19 cellular contexts compared by ENCODE assay signal in genomic region chr4:24771241-24771640, GRCh38. TPM values are rescaled to one million over a fixed set of nuclear protein-coding genes. Genes with fewer than 3 reads are reported as not detected.
DNase-seq lines count a peak whose midpoint lies in the region; ATAC-seq, FAIRE-seq and TF ChIP-seq lines count a peak whose summit lies in the region.
"Had no signal": no experiment of that assay in that cellular context is flagged by ENCODE, and none has a peak within 500 bp of the region (broad histone marks: within the 10 kb centered on the region; RNA-seq: fewer than 3 reads in every experiment).

No MANE protein-coding gene starts in this region.

- no peak overlapping the region for H2BK120ac ChIP-seq in mesenchymal stem cell (ENCODE audit: low read depth, low read length)

- FAIRE-seq in astrocyte (lab: Jason Lieb, UNC) (no peak), D721Med (lab: Jason Lieb, UNC) (no peak)
- FAIRE-seq: A204.1, K562 had no signal

- H3K4ac ChIP-seq in mesenchymal stem cell (ENCODE audit: low read depth in 1 of 2, low read length in 2 of 2): no peak overlapping the region

- H2AFZ ChIP-seq in astrocyte (ENCODE audit: low read depth, low read length) (no peak overlapping the region), mesenchymal stem cell (ENCODE audit: low read depth, low read length) (no peak overlapping the region)

- H3K9me3 Mint-ChIP-seq in MCF 10A (ENCODE audit: unreplicated experiment): no peaks in the 10 kb centered on the region
- peaks cover 4% of the 10 kb centered on the region for H3K9me3 Mint-ChIP-seq in astrocyte (ENCODE audit: unreplicated experiment)

- H3K4me3 Mint-ChIP-seq in MCF 10A (ENCODE audit: unreplicated experiment) (no peak overlapping the region), astrocyte (ENCODE audit: unreplicated experiment) (no peak overlapping the region)
- H3K4me3 Mint-ChIP-seq: T-cell had no signal

- H3K14ac ChIP-seq in mesenchymal stem cell (ENCODE audit: low read length in 2 of 2): peak overlapping the region in 1 of 2 experiments; percentile 66

- intact Hi-C loops in MCF 10A (cut with micrococcal nuclease) (no loop called here), breast epithelium (cut with DNase I; ENCODE audit: low total_unique reads) (no loop called here)

- H3K27me3 ChIP-seq in breast epithelium: no peaks in the 10 kb centered on the region
- H3K27me3 ChIP-seq in astrocyte (ENCODE audit: insufficient read depth, low read length): no peaks in the 10 kb centered on the region
- H3K27me3 ChIP-seq in mesenchymal stem cell (ENCODE audit: control insufficient read depth in 1 of 2, insufficient read depth in 1 of 2, low read length in 2 of 2): no peaks in the 10 kb centered on the region
- H3K27me3 ChIP-seq: MG63 had no signal

- no peaks in the 10 kb centered on the region for H3K4me1 ChIP-seq in breast epithelium
- H3K4me1 ChIP-seq in astrocyte (ENCODE audit: insufficient read depth, low read length): peaks cover 20% of the 10 kb centered on the region
- peaks cover 6% of the 10 kb centered on the region for H3K4me1 ChIP-seq in mesenchymal stem cell (ENCODE audit: control insufficient read depth, insufficient read depth, low read depth, low read length)

- no peaks in the 10 kb centered on the region for H4K20me1 ChIP-seq in astrocyte (ENCODE audit: insufficient read depth, low read length)

- no peak overlapping the region for H2BK15ac ChIP-seq in mesenchymal stem cell (ENCODE audit: low read depth, poor library complexity, severe bottlenecking)

- CTCF ChIA-PET in MCF 10A (lab: Yijun Ruan, JAX): interaction anchor here (0.6 to 1.2 kb wide), 2 partner anchors 113 to 200 kb away, joined by 3 to 4 read pairs; no protein-coding TSS in a partner anchor

- H3K4me2 ChIP-seq in astrocyte (ENCODE audit: low read length) (no peak overlapping the region), mesenchymal stem cell (ENCODE audit: low read length, poor library complexity, severe bottlenecking) (no peak overlapping the region)

- ATAC-seq in GM18870 (IDR thresholded peaks at IDR 0.05; ENCODE audit: unreplicated experiment): no peak
- ATAC-seq: K562, T-cell had no signal

- 92% methylated on average over 4 of the region's 4 CpGs for WGBS in mesenchymal stem cell

- H3K4me3 ChIP-seq in breast epithelium (no peak overlapping the region), astrocyte (ENCODE audit: insufficient read depth, low read depth, low read length) (no peak overlapping the region), mesenchymal stem cell (ENCODE audit: insufficient read depth in 1 of 2, low read depth in 1 of 2, low read length in 2 of 2) (no peak overlapping the region)
- H3K4me3 ChIP-seq: K562, MG63 had no signal

- H3K79me1 ChIP-seq in mesenchymal stem cell (replicated peaks; ENCODE audit: low read length, poor library complexity, severe bottlenecking): no peaks in the 10 kb centered on the region

- no peak overlapping the region for H4K8ac ChIP-seq in mesenchymal stem cell (ENCODE audit: low read length)

- H3K27ac ChIP-seq in breast epithelium (no peak overlapping the region), astrocyte (ENCODE audit: low read depth, low read length) (peak overlapping the region; percentile 93), mesenchymal stem cell (ENCODE audit: low read length, poor library complexity, severe bottlenecking) (no peak overlapping the region)
- H3K27ac ChIP-seq: C4-2B, HL-60 had no signal

- TF ChIP-seq POLR2A in breast epithelium (IDR thresholded peaks at IDR 0.05): no peak

- DNase-seq in MCF 10A (ENCODE audit: unreplicated experiment) (peak; percentile 47), breast epithelium (ENCODE audit: low spot score in 2 of 2) (no peak), astrocyte (ENCODE audit: low read depth) (peak; percentile 72), mesenchymal stem cell (no peak), D721Med (ENCODE audit: insufficient read length, low spot score) (no peak), HCEC 1CT (no peak)
- no peak for DNase-seq in activated naive CD4-positive, alpha-beta T cell treated with Interleukin-2 at 50 U/mL for 16 hours
- DNase-seq: MG63; NCI-H1436; NCI-H524; NK-92 treated with Interleukin-12 subunit alpha and Interleukin-12 subunit beta, amount 100 ng/mL, for 24 hours; OCI-M1; T-cell had no signal

- H3K79me2 ChIP-seq in astrocyte (ENCODE audit: insufficient read depth, low read length): no peaks in the 10 kb centered on the region

- H2AK5ac ChIP-seq in mesenchymal stem cell (ENCODE audit: low read length, severe bottlenecking): no peak overlapping the region

- H2BK12ac ChIP-seq in mesenchymal stem cell (ENCODE audit: low read length in 2 of 2): no peak overlapping the region

- POLR2A ChIA-PET in MCF 10A (lab: Yijun Ruan, JAX): no interaction called here

- peaks cover 29% of the 10 kb centered on the region for H3K4me1 Mint-ChIP-seq in MCF 10A (ENCODE audit: insufficient read depth, unreplicated experiment)
- peaks cover 24% of the 10 kb centered on the region for H3K4me1 Mint-ChIP-seq in astrocyte (ENCODE audit: low read depth, unreplicated experiment)
- H3K4me1 Mint-ChIP-seq: T-cell had no signal

- H3K9me3 ChIP-seq in breast epithelium (no peaks in the 10 kb centered on the region), astrocyte (ENCODE audit: insufficient read depth, low read depth, low read length) (no peaks in the 10 kb centered on the region), mesenchymal stem cell (ENCODE audit: control insufficient read depth, low read length) (no peaks in the 10 kb centered on the region)
- H3K9me3 ChIP-seq: MG63 had no signal

- no peak overlapping the region for H2BK5ac ChIP-seq in mesenchymal stem cell (ENCODE audit: low read depth, low read length, poor library complexity, severe bottlenecking)

- no peak overlapping the region for H3K23ac ChIP-seq in mesenchymal stem cell (ENCODE audit: low read length in 2 of 2)

- H3K27ac Mint-ChIP-seq in MCF 10A (ENCODE audit: low read depth, unreplicated experiment) (no peak overlapping the region), astrocyte (ENCODE audit: unreplicated experiment) (no peak overlapping the region)
- H3K27ac Mint-ChIP-seq: T-cell had no signal

- no peak overlapping the region for H4K91ac ChIP-seq in mesenchymal stem cell (ENCODE audit: low read length)

- H3K36me3 Mint-ChIP-seq in MCF 10A (ENCODE audit: insufficient read depth, unreplicated experiment): no peaks in the 10 kb centered on the region
- no peaks in the 10 kb centered on the region for H3K36me3 Mint-ChIP-seq in astrocyte (ENCODE audit: low read depth, unreplicated experiment)
- H3K36me3 Mint-ChIP-seq: T-cell had no signal

- H3K27me3 Mint-ChIP-seq in MCF 10A (ENCODE audit: insufficient read depth, unreplicated experiment): no peaks in the 10 kb centered on the region
- no peaks in the 10 kb centered on the region for H3K27me3 Mint-ChIP-seq in astrocyte (ENCODE audit: low read depth, unreplicated experiment)

- BruUV-seq in MCF 10A (replicated peaks; lab: Mats Ljungman, UMichigan): no TSS peak

- no peaks in the 10 kb centered on the region for H3K36me3 ChIP-seq in breast epithelium
- no peaks in the 10 kb centered on the region for H3K36me3 ChIP-seq in astrocyte (ENCODE audit: insufficient read depth, low read length)
- no peaks in the 10 kb centered on the region for H3K36me3 ChIP-seq in mesenchymal stem cell (ENCODE audit: control insufficient read depth in 1 of 2, insufficient read depth in 2 of 2, low read depth in 1 of 2, low read length in 2 of 2)
- H3K36me3 ChIP-seq: MG63 had no signal

- TF ChIP-seq CTCF in MCF 10A (IDR thresholded peaks at IDR 0.05; ENCODE audit: unreplicated experiment): no peak
- TF ChIP-seq CTCF in breast epithelium (IDR thresholded peaks at IDR 0.05): no peak
- no peak for TF ChIP-seq CTCF in astrocyte (IDR thresholded peaks at IDR 0.05; ENCODE audit: insufficient read depth, low read depth, low read length)
- no peak for TF ChIP-seq CTCF in D721Med (IDR thresholded peaks at IDR 0.05; ENCODE audit: insufficient read depth, missing control alignments)

- H3K18ac ChIP-seq in mesenchymal stem cell (ENCODE audit: low read depth in 1 of 2, low read length in 2 of 2): no peak overlapping the region

- H3K9ac ChIP-seq in astrocyte (ENCODE audit: low read length): no peak overlapping the region
- peak overlapping the region; percentile 61 for H3K9ac ChIP-seq in mesenchymal stem cell (ENCODE audit: low read length)

RNA-seq across cellular contexts. Expression of gene SOD3, which starts 24.1 kb away (rescaled TPM):
- total RNA-seq in MCF 10A (2022) (not detected in 2 replicates), breast epithelium (100 to 1,000 TPM in 1 of 3 donors, 10 to 100 TPM in 2; 22.0 to 131 (median 77.3) TPM), astrocyte (8.6 and 12.0 TPM in 2 replicates)
- polyA plus RNA-seq in mesenchymal stem cell (2013, experiment 1 of 2): 4.4 TPM
- 4.6 TPM for polyA plus RNA-seq in mesenchymal stem cell (2013, experiment 2 of 2)
- total RNA-seq: G401 had no signal

Comparison
In these comparisons a context has a peak if more than half of its experiments do, and no peak if none do; other contexts are left out.
1. DNase-seq: peak in MCF 10A (single experiment) and astrocyte (single experiment); none in breast epithelium (0 of 2), mesenchymal stem cell (single experiment), activated naive CD4-positive, alpha-beta T cell treated with Interleukin-2 at 50 U/mL for 16 hours (single experiment), D721Med (single experiment) and HCEC 1CT (single experiment).